In genomic region chr2:126782648-126783047, GRCh38 we compare ENCODE assay signal across 28 cellular contexts.
"Had no signal": no experiment of that assay in that cellular context is flagged by ENCODE, and none has a peak within 500 bp of the region (broad histone marks: within the 10 kb centered on the region; RNA-seq: fewer than 3 reads in every experiment).

No MANE protein-coding gene starts in this region.

- H3K9me3 ChIP-seq: ovary, psoas muscle, right lobe of liver, sigmoid colon, suprapubic skin, testis, tibial artery, transverse colon, vagina had no signal

- H3K27ac ChIP-seq: ovary, parathyroid adenoma, psoas muscle, right lobe of liver, sigmoid colon, suprapubic skin, testis, tibial artery, transverse colon, vagina had no signal

- H3K4me1 Mint-ChIP-seq: stimulated activated naive CD8-positive, alpha-beta T cell treated with anti-CD3 and anti-CD28 coated beads, Interleukin-15, amount 100 ng/mL, for 72 hours had no signal

- H3K27ac Mint-ChIP-seq: naive thymus-derived CD8-positive, alpha-beta T cell; nephron progenitor cell; stimulated activated memory B cell treated with anti-CD40 and anti-IgM and Interleukin-4, amounts not matched to agents 10 μg/mL and 1 μg/mL and 100 μg/mL, for 72 hours had no signal

- H3K9me3 Mint-ChIP-seq: naive B cell; naive thymus-derived CD8-positive, alpha-beta T cell; nephron progenitor cell; neural crest cell; stimulated activated memory B cell treated with anti-CD40 and anti-IgM and Interleukin-4, amounts not matched to agents 10 μg/mL and 1 μg/mL and 100 μg/mL, for 72 hours; stimulated activated naive CD8-positive, alpha-beta T cell treated with anti-CD3 and anti-CD28 coated beads, Interleukin-15, amount 100 ng/mL, for 72 hours; type B pancreatic cell had no signal

- H3K36me3 Mint-ChIP-seq: naive B cell; naive thymus-derived CD8-positive, alpha-beta T cell; stimulated activated memory B cell treated with anti-CD40 and anti-IgM and Interleukin-4, amounts not matched to agents 10 μg/mL and 1 μg/mL and 100 μg/mL, for 72 hours; type B pancreatic cell had no signal

- H3K4me3 ChIP-seq: ovary, psoas muscle, right lobe of liver, sigmoid colon, suprapubic skin, testis, tibial artery, transverse colon, vagina had no signal

- H3K4me1 ChIP-seq: parathyroid adenoma, psoas muscle, right lobe of liver, sigmoid colon, suprapubic skin, testis, tibial artery, transverse colon, vagina had no signal

- H3K36me3 ChIP-seq: ovary, right lobe of liver, sigmoid colon, suprapubic skin, tibial artery, transverse colon, vagina had no signal

- DNase-seq: naive B cell; naive thymus-derived CD8-positive, alpha-beta T cell; nephron progenitor cell; occipital lobe; ovary; psoas muscle; right cardiac atrium; right lobe of liver; sigmoid colon; small intestine; stimulated activated CD4-positive, alpha-beta T cell treated with anti-CD3 and anti-CD28 coated beads, Interleukin-12 subunit alpha, Interleukin-12 subunit beta, amount 100 ng/mL, for 4 hours; stimulated activated CD4-positive, alpha-beta T cell treated with anti-CD3 and anti-CD28 coated beads, Interleukin-1b, Interleukin-23, amount 100 ng/mL, for 48 hours; stimulated activated CD4-positive, alpha-beta T cell treated with anti-CD3 and anti-CD28 coated beads, Interleukin-4, amount 100 ng/mL, for 1 hour; stimulated activated CD4-positive, alpha-beta T cell treated with anti-CD3 and anti-CD28 coated beads, Interleukin-4, amount 100 ng/mL, for 4 hours; stimulated activated CD8-positive, alpha-beta memory T cell treated with anti-CD3 and anti-CD28 coated beads, Interleukin-4, amount 100 ng/mL, for 48 hours; stimulated activated naive CD4-positive, alpha-beta T cell; stimulated activated naive CD8-positive, alpha-beta T cell treated with anti-CD3 and anti-CD28 coated beads, Interleukin-15, amount 100 ng/mL, for 72 hours; stimulated activated naive CD8-positive, alpha-beta T cell treated with anti-CD3 and anti-CD28 coated beads, Interleukin-15, Interleukin-2, amounts not matched to agents 100 U/mL and 50 U/mL, for 24 hours; substantia nigra; testis; transverse colon had no signal

- H3K4me3 Mint-ChIP-seq: naive thymus-derived CD8-positive, alpha-beta T cell; nephron progenitor cell; neural crest cell; stimulated activated memory B cell treated with anti-CD40 and anti-IgM and Interleukin-4, amounts not matched to agents 10 μg/mL and 1 μg/mL and 100 μg/mL, for 72 hours; stimulated activated naive CD8-positive, alpha-beta T cell treated with anti-CD3 and anti-CD28 coated beads, Interleukin-15, amount 100 ng/mL, for 72 hours; type B pancreatic cell had no signal

- H3K27me3 ChIP-seq: ovary, right lobe of liver, sigmoid colon, testis, transverse colon, vagina had no signal

- ATAC-seq: naive thymus-derived CD8-positive, alpha-beta T cell; psoas muscle; right cardiac atrium; right lobe of liver; stimulated activated memory B cell treated with anti-CD40 and anti-IgM and Interleukin-4, amounts not matched to agents 10 μg/mL and 1 μg/mL and 100 μg/mL, for 72 hours; stimulated activated naive CD8-positive, alpha-beta T cell treated with anti-CD3 and anti-CD28 coated beads, Interleukin-15, amount 100 ng/mL, for 72 hours; stimulated activated naive CD8-positive, alpha-beta T cell treated with anti-CD3 and anti-CD28 coated beads, Interleukin-15, Interleukin-2, amounts not matched to agents 100 U/mL and 50 U/mL, for 24 hours had no signal
